ENCODE assay signal across 17 cellular contexts in the genomic region with DNA sequence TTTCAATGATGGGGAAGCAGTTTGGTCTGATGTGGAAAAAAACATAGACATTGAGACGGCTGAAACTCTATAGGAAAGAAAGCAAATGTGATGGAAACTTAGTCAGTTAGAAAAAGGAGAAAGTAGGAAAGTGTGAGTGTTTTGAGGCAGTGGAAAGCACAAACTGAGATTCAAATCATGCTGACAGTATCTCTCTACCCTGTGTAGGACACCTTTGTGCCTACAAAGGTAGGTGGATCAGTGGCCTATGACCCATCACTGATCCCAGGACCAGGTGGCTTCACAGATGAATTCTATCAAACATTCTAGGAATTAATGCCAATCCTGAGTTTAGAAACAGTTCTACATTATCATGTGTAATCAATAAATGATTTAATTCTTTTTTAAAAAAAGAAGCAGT. TPM values are rescaled to one million over a fixed set of nuclear protein-coding genes. Genes with fewer than 3 reads are reported as not detected.
DNase-seq lines count a peak whose midpoint lies in the region; ATAC-seq lines count a peak whose summit lies in the region.
"Had no signal": no experiment of that assay in that cellular context is flagged by ENCODE, and none has a peak within 500 bp of the region (broad histone marks: within the 10 kb centered on the region; RNA-seq: fewer than 3 reads in every experiment).

No MANE protein-coding gene starts in this region.

- no peaks in the 10 kb centered on the region for H3K27me3 ChIP-seq in CD4-positive, alpha-beta memory T cell (ENCODE audit: insufficient read depth, low read length)
- H3K27me3 ChIP-seq: MG63 had no signal

- ATAC-seq in activated naive CD8-positive, alpha-beta T cell treated with anti-CD3 and anti-CD28 coated beads, Interleukin-2, amount 50 U/mL, for 24 hours, result peak; percentile 77
- ATAC-seq in HG02852 (IDR thresholded peaks at IDR 0.05; ENCODE audit: unreplicated experiment), result no peak

- H3K4me1 Mint-ChIP-seq in activated T-cell treated with anti-CD3 and anti-CD28 coated beads, Interleukin-2, amount 50 U/mL, for 24 hours (ENCODE audit: low read depth), result peaks cover 89% of the 10 kb centered on the region
- peaks cover 58 to 90% (median 73%) of the 10 kb centered on the region in 4 donors for H3K4me1 Mint-ChIP-seq in CD4-positive, alpha-beta memory T cell
- H3K4me1 Mint-ChIP-seq in T-helper 2 cell treated with Interferon-gamma antibody and Interleukin-4, amounts not matched to agents 5 μg/mL and 100 μg/mL, for 36 hours (ENCODE audit: low read depth), result peaks cover 61% of the 10 kb centered on the region
- H3K4me1 Mint-ChIP-seq in activated naive CD8-positive, alpha-beta T cell treated with anti-CD3 and anti-CD28 coated beads, Interleukin-2, amount 50 U/mL, for 24 hours, result peaks cover 79% of the 10 kb centered on the region

- no peaks in the 10 kb centered on the region for H3K27me3 Mint-ChIP-seq in activated T-cell treated with anti-CD3 and anti-CD28 coated beads, Interleukin-2, amount 50 U/mL, for 24 hours
- H3K27me3 Mint-ChIP-seq in CD4-positive, alpha-beta memory T cell, result no peaks in the 10 kb centered on the region
- H3K27me3 Mint-ChIP-seq in T-helper 2 cell treated with Interferon-gamma antibody and Interleukin-4, amounts not matched to agents 5 μg/mL and 100 μg/mL, for 36 hours (ENCODE audit: low read depth), result no peaks in the 10 kb centered on the region
- H3K27me3 Mint-ChIP-seq in activated naive CD8-positive, alpha-beta T cell treated with anti-CD3 and anti-CD28 coated beads, Interleukin-2, amount 50 U/mL, for 24 hours, result no peaks in the 10 kb centered on the region

- peaks cover 18% of the 10 kb centered on the region for H3K9me3 Mint-ChIP-seq in activated T-cell treated with anti-CD3 and anti-CD28 coated beads, Interleukin-2, amount 50 U/mL, for 24 hours
- peaks cover 0 to 10% (median 8%) of the 10 kb centered on the region in 8 donors for H3K9me3 Mint-ChIP-seq in CD4-positive, alpha-beta memory T cell
- H3K9me3 Mint-ChIP-seq in T-helper 2 cell treated with Interferon-gamma antibody and Interleukin-4, amounts not matched to agents 5 μg/mL and 100 μg/mL, for 36 hours, result peaks cover 10% of the 10 kb centered on the region
- peaks cover 11% of the 10 kb centered on the region for H3K9me3 Mint-ChIP-seq in activated naive CD8-positive, alpha-beta T cell treated with anti-CD3 and anti-CD28 coated beads, Interleukin-2, amount 50 U/mL, for 24 hours

- no peak for DNase-seq in activated T-cell treated with anti-CD3 and anti-CD28 coated beads, Interleukin-2, amount 50 U/mL, for 24 hours
- DNase-seq in activated T-cell treated with anti-CD3 and anti-CD28 coated beads, Interleukin-2, amount 50 U/mL, for 48 hours, result no peak
- DNase-seq in CD4-positive, alpha-beta memory T cell, result no peak
- DNase-seq in T-helper 2 cell treated with Interferon-gamma antibody and Interleukin-4, amounts not matched to agents 5 μg/mL and 100 μg/mL, for 36 hours (ENCODE audit: low spot score), result peak; percentile 35
- DNase-seq in activated naive CD8-positive, alpha-beta T cell treated with anti-CD3 and anti-CD28 coated beads, Interleukin-2, amount 50 U/mL, for 24 hours, result no peak
- no peak for DNase-seq in activated CD4-positive, CD25-positive, alpha-beta regulatory T cell (lab: John Stamatoyannopoulos, UW)
- no peak for DNase-seq in A172 (ENCODE audit: low spot score)
- DNase-seq: Caco-2, EL, H7, IMR-90, Karpas-422, MG63, NCI-H1092 treated with DMSO at 0.1 percent for 48 hours, NCI-H524 had no signal

- POLR2A ChIA-PET in CD4-positive, alpha-beta memory T cell (lab: Charles Lee; ENCODE audit: partially characterized antibody), result no interaction called here

- CTCF ChIA-PET in CD4-positive, alpha-beta memory T cell (lab: Charles Lee; ENCODE audit: partially characterized antibody), result no interaction called here

- no peak overlapping the region for H3K4me3 ChIP-seq in CD4-positive, alpha-beta memory T cell (ENCODE audit: low read length in 2 of 2)
- H3K4me3 ChIP-seq: MG63 had no signal

- peak overlapping the region; percentile 96 for H3K27ac Mint-ChIP-seq in activated T-cell treated with anti-CD3 and anti-CD28 coated beads, Interleukin-2, amount 50 U/mL, for 24 hours
- H3K27ac Mint-ChIP-seq in CD4-positive, alpha-beta memory T cell, result peak overlapping the region in 2 of 7 donors; percentile 64 to 86
- H3K27ac Mint-ChIP-seq in T-helper 2 cell treated with Interferon-gamma antibody and Interleukin-4, amounts not matched to agents 5 μg/mL and 100 μg/mL, for 36 hours, result no peak overlapping the region
- H3K27ac Mint-ChIP-seq in activated naive CD8-positive, alpha-beta T cell treated with anti-CD3 and anti-CD28 coated beads, Interleukin-2, amount 50 U/mL, for 24 hours, result peak overlapping the region; percentile 92

- H3K4me1 ChIP-seq in CD4-positive, alpha-beta memory T cell (ENCODE audit: insufficient read depth, low read length), result peaks cover 81% of the 10 kb centered on the region
- H3K4me1 ChIP-seq: Caco-2 had no signal

- H3K9me3 ChIP-seq in CD4-positive, alpha-beta memory T cell (ENCODE audit: control insufficient read depth in 1 of 2, low read length in 2 of 2), result no peaks in the 10 kb centered on the region
- H3K9me3 ChIP-seq: Caco-2 had no signal

- H3K27ac ChIP-seq in CD4-positive, alpha-beta memory T cell (ENCODE audit: low read depth, low read length), result no peak overlapping the region
- H3K27ac ChIP-seq: C4-2B had no signal

- peaks cover 89% of the 10 kb centered on the region for H3K36me3 Mint-ChIP-seq in activated T-cell treated with anti-CD3 and anti-CD28 coated beads, Interleukin-2, amount 50 U/mL, for 24 hours (ENCODE audit: low read depth)
- peaks cover 62 to 64% of the 10 kb centered on the region in 2 donors for H3K36me3 Mint-ChIP-seq in CD4-positive, alpha-beta memory T cell
- H3K36me3 Mint-ChIP-seq in T-helper 2 cell treated with Interferon-gamma antibody and Interleukin-4, amounts not matched to agents 5 μg/mL and 100 μg/mL, for 36 hours (ENCODE audit: low read depth), result peaks cover 65% of the 10 kb centered on the region
- H3K36me3 Mint-ChIP-seq in activated naive CD8-positive, alpha-beta T cell treated with anti-CD3 and anti-CD28 coated beads, Interleukin-2, amount 50 U/mL, for 24 hours (ENCODE audit: low read depth), result peaks cover 66% of the 10 kb centered on the region

- peaks cover 10% of the 10 kb centered on the region for H3K36me3 ChIP-seq in CD4-positive, alpha-beta memory T cell (ENCODE audit: insufficient read depth, low read length)
- H3K36me3 ChIP-seq: MG63 had no signal

- intact Hi-C loops in CD4-positive, alpha-beta memory T cell (cut with micrococcal nuclease), result no loop called here

- H3K4me3 Mint-ChIP-seq in activated T-cell treated with anti-CD3 and anti-CD28 coated beads, Interleukin-2, amount 50 U/mL, for 24 hours, result peak overlapping the region; percentile 25
- peak overlapping the region in 5 of 8 donors; percentile 18 to 81 (median 68) for H3K4me3 Mint-ChIP-seq in CD4-positive, alpha-beta memory T cell
- H3K4me3 Mint-ChIP-seq in T-helper 2 cell treated with Interferon-gamma antibody and Interleukin-4, amounts not matched to agents 5 μg/mL and 100 μg/mL, for 36 hours, result no peak overlapping the region
- H3K4me3 Mint-ChIP-seq in activated naive CD8-positive, alpha-beta T cell treated with anti-CD3 and anti-CD28 coated beads, Interleukin-2, amount 50 U/mL, for 24 hours, result peak overlapping the region; percentile 28

RNA-seq across cellular contexts. Expression of a gene that starts 57.1 kb away (rescaled TPM):
- 10 to 100 TPM; 94.6 to 95.7 TPM for total RNA-seq in CD4-positive, alpha-beta memory T cell
- polyA plus RNA-seq in CD4-positive, alpha-beta memory T cell, result 10 to 100 TPM; 67.2 to 73.1 TPM
- total RNA-seq in A172 (2014; rRNA removed; shearing (Covaris generic)), result 0.17 and 0.29 TPM in 2 replicates
- total RNA-seq: H7 had no signal

Comparison
In these comparisons a context has a peak if more than half of its experiments do, and no peak if none do; other contexts are left out.
1. RNA of a gene that starts 57.1 kb away (total RNA-seq): 94.6 to 95.7 TPM in CD4-positive, alpha-beta memory T cell; 0.17 to 0.29 TPM in A172; every median in the first group is over 10 times any median in the second.